Comparison of ENCODE assay signal across 1 cellular context in genomic region chr1:43879414-43879813, GRCh38.
TF ChIP-seq lines count a peak whose summit lies in the region.

No MANE protein-coding gene starts in this region.

TF ChIP-seq in H1, 55 proteins besides CTCF, POLR2A, EP300 and RAD21 (continued from another document):
- TF ChIP-seq, protein P1, sequence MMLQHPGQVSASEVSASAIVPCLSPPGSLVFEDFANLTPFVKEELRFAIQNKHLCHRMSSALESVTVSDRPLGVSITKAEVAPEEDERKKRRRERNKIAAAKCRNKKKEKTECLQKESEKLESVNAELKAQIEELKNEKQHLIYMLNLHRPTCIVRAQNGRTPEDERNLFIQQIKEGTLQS (IDR thresholded peaks at IDR 0.05; ENCODE audit: insufficient read depth, low read depth, low read length) = no peak
